ENCODE assay signal across 8 cellular contexts in genomic region chr5:154038241-154038603, GRCh38. TPM values are rescaled to one million over a fixed set of nuclear protein-coding genes. Genes with fewer than 3 reads are reported as not detected.
DNase-seq lines count a peak whose midpoint lies in the region; ATAC-seq and TF ChIP-seq lines count a peak whose summit lies in the region.

No MANE protein-coding gene starts in this region.

- peak in 2 of 3 donors; percentile 26 to 68 for DNase-seq in CD4-positive, CD25-positive, alpha-beta regulatory T cell
- DNase-seq in RWPE2 (ENCODE audit: low spot score) (no peak), chondrocyte (ENCODE audit: low spot score) (no peak), lower lobe of right lung (no peak), ureter (ENCODE audit: low spot score) (no peak)
- DNase-seq in stimulated activated naive B cell treated with anti-CD40 and anti-IgM and Interleukin-4, amounts not matched to agents 10 μg/mL and 1 μg/mL and 100 μg/mL, for 72 hours = no peak

- H3K27ac ChIP-seq in CD4-positive, CD25-positive, alpha-beta regulatory T cell (ENCODE audit: insufficient read depth, low read length, poor library complexity, severe bottlenecking) = peak overlapping the region; percentile 87
- peak overlapping the region; percentile 63 for H3K27ac ChIP-seq in RWPE2 (ENCODE audit: poor library complexity, severe bottlenecking)
- peak overlapping the region; percentile 89 for H3K27ac ChIP-seq in lower lobe of right lung

- H3K4me1 Mint-ChIP-seq in CD4-positive, CD25-positive, alpha-beta regulatory T cell = peaks cover 27 to 66% (median 56%) of the 10 kb centered on the region in 4 donors
- peaks cover 31% of the 10 kb centered on the region for H3K4me1 Mint-ChIP-seq in chondrocyte (ENCODE audit: low read depth)
- peaks cover 21 to 35% of the 10 kb centered on the region in 2 donors for H3K4me1 Mint-ChIP-seq in stimulated activated naive B cell treated with anti-CD40 and anti-IgM and Interleukin-4, amounts not matched to agents 10 μg/mL and 1 μg/mL and 100 μg/mL, for 72 hours

- H3K9me3 Mint-ChIP-seq in CD4-positive, CD25-positive, alpha-beta regulatory T cell = no peaks in the 10 kb centered on the region
- H3K9me3 Mint-ChIP-seq in chondrocyte (ENCODE audit: low read depth) = no peaks in the 10 kb centered on the region
- no peaks in the 10 kb centered on the region for H3K9me3 Mint-ChIP-seq in stimulated activated naive B cell treated with anti-CD40 and anti-IgM and Interleukin-4, amounts not matched to agents 10 μg/mL and 1 μg/mL and 100 μg/mL, for 72 hours

- peaks cover 14% of the 10 kb centered on the region for H3K36me3 Mint-ChIP-seq in CD4-positive, CD25-positive, alpha-beta regulatory T cell
- H3K36me3 Mint-ChIP-seq in chondrocyte (ENCODE audit: low read depth) = no peaks in the 10 kb centered on the region
- peaks cover 3 to 21% of the 10 kb centered on the region in 2 donors for H3K36me3 Mint-ChIP-seq in stimulated activated naive B cell treated with anti-CD40 and anti-IgM and Interleukin-4, amounts not matched to agents 10 μg/mL and 1 μg/mL and 100 μg/mL, for 72 hours

- peak overlapping the region; percentile 97 for H3K4me3 ChIP-seq in CD4-positive, CD25-positive, alpha-beta regulatory T cell (ENCODE audit: low read depth, low read length)
- H3K4me3 ChIP-seq in RWPE2 (ENCODE audit: severe bottlenecking) (peak overlapping the region; percentile 56), lower lobe of right lung (peak overlapping the region; percentile 81)

- intact Hi-C loops in lower lobe of right lung (cut with DNase I) = no loop called here

- no peaks in the 10 kb centered on the region for H3K27me3 Mint-ChIP-seq in CD4-positive, CD25-positive, alpha-beta regulatory T cell
- no peaks in the 10 kb centered on the region for H3K27me3 Mint-ChIP-seq in chondrocyte (ENCODE audit: low read depth)
- H3K27me3 Mint-ChIP-seq in stimulated activated naive B cell treated with anti-CD40 and anti-IgM and Interleukin-4, amounts not matched to agents 10 μg/mL and 1 μg/mL and 100 μg/mL, for 72 hours = no peaks in the 10 kb centered on the region

- TF ChIP-seq CTCF in RWPE2 (IDR thresholded peaks at IDR 0.05; ENCODE audit: poor library complexity, severe bottlenecking) (no peak), chondrocyte (IDR thresholded peaks at IDR 0.05) (no peak), lower lobe of right lung (IDR thresholded peaks at IDR 0.05) (no peak)

- H3K9me3 ChIP-seq in CD4-positive, CD25-positive, alpha-beta regulatory T cell (ENCODE audit: control insufficient read depth in 2 of 2, low read length in 2 of 2) = no peaks in the 10 kb centered on the region
- no peaks in the 10 kb centered on the region for H3K9me3 ChIP-seq in RWPE2 (ENCODE audit: severe bottlenecking)
- H3K9me3 ChIP-seq in lower lobe of right lung = no peaks in the 10 kb centered on the region

- peak overlapping the region; percentile 95 to 97 (median 96) for H3K4me3 Mint-ChIP-seq in CD4-positive, CD25-positive, alpha-beta regulatory T cell
- H3K4me3 Mint-ChIP-seq in chondrocyte (ENCODE audit: unreplicated experiment) = peak overlapping the region; percentile 93
- peak overlapping the region; percentile 95 to 97 for H3K4me3 Mint-ChIP-seq in stimulated activated naive B cell treated with anti-CD40 and anti-IgM and Interleukin-4, amounts not matched to agents 10 μg/mL and 1 μg/mL and 100 μg/mL, for 72 hours

- H3K27me3 ChIP-seq in CD4-positive, CD25-positive, alpha-beta regulatory T cell (ENCODE audit: control insufficient read depth, insufficient read depth, low read length) = no peaks in the 10 kb centered on the region
- H3K27me3 ChIP-seq in RWPE2 (ENCODE audit: insufficient read depth, poor library complexity, severe bottlenecking) (no peaks in the 10 kb centered on the region), lower lobe of right lung (ENCODE audit: low read depth) (no peaks in the 10 kb centered on the region)

- H3K4me1 ChIP-seq in CD4-positive, CD25-positive, alpha-beta regulatory T cell (ENCODE audit: control insufficient read depth, insufficient read depth, low read length, poor library complexity, severe bottlenecking) = peaks cover 30% of the 10 kb centered on the region
- H3K4me1 ChIP-seq in RWPE2 (ENCODE audit: insufficient read depth, poor library complexity, severe bottlenecking) = peaks cover 18% of the 10 kb centered on the region
- peaks cover 48% of the 10 kb centered on the region for H3K4me1 ChIP-seq in lower lobe of right lung

- peaks cover 2% of the 10 kb centered on the region for H3K36me3 ChIP-seq in CD4-positive, CD25-positive, alpha-beta regulatory T cell (ENCODE audit: control insufficient read depth, insufficient read depth, low read length)
- H3K36me3 ChIP-seq in RWPE2 (ENCODE audit: low read depth) = peaks cover 25% of the 10 kb centered on the region
- peaks cover under 1% of the 10 kb centered on the region for H3K36me3 ChIP-seq in lower lobe of right lung

- peak; percentile 17 to 18 for ATAC-seq in CD4-positive, CD25-positive, alpha-beta regulatory T cell (ENCODE audit: low read depth in 2 of 2)
- ATAC-seq in GM19025 (IDR thresholded peaks at IDR 0.05; ENCODE audit: low read depth, unreplicated experiment) (peak; percentile 30), HG03139 (IDR thresholded peaks at IDR 0.05; ENCODE audit: unreplicated experiment) (peak; percentile 41), RWPE2 (ENCODE audit: low read depth) (peak; percentile 25), lower lobe of right lung (peak; percentile 62 to 72)
- ATAC-seq in stimulated activated naive B cell treated with anti-CD40 and anti-IgM and Interleukin-4, amounts not matched to agents 10 μg/mL and 1 μg/mL and 100 μg/mL, for 72 hours (replicated peaks) = peak; percentile 71 to 72

- H3K27ac Mint-ChIP-seq in CD4-positive, CD25-positive, alpha-beta regulatory T cell = peak overlapping the region; percentile 96 to 99 (median 97)
- H3K27ac Mint-ChIP-seq in chondrocyte (ENCODE audit: unreplicated experiment) = peak overlapping the region; percentile 95
- H3K27ac Mint-ChIP-seq in stimulated activated naive B cell treated with anti-CD40 and anti-IgM and Interleukin-4, amounts not matched to agents 10 μg/mL and 1 μg/mL and 100 μg/mL, for 72 hours = peak overlapping the region; percentile 97

RNA-seq across cellular contexts. Expression of gene FAM114A2, which starts 0.5 kb away (rescaled TPM):
- total RNA-seq in CD4-positive, CD25-positive, alpha-beta regulatory T cell = 23.7 TPM
- 10 to 100 TPM; 19.1 to 26.6 (median 21.2) TPM for polyA plus RNA-seq in CD4-positive, CD25-positive, alpha-beta regulatory T cell
- 29.0 to 40.4 TPM (median 31.5 TPM) in 3 replicates for total RNA-seq in chondrocyte
- 39.6 TPM for total RNA-seq in lower lobe of right lung
- total RNA-seq in ureter = 40.8 TPM

RNA-seq across cellular contexts. Expression of gene MFAP3, which starts 0.5 kb away (rescaled TPM):
- 15.2 TPM for total RNA-seq in CD4-positive, CD25-positive, alpha-beta regulatory T cell
- polyA plus RNA-seq in CD4-positive, CD25-positive, alpha-beta regulatory T cell = 1 to 10 TPM; 3.4 to 6.4 (median 6.3) TPM
- 38.2 to 39.4 TPM (median 39.0 TPM) in 3 replicates for total RNA-seq in chondrocyte
- total RNA-seq in lower lobe of right lung = 31.1 TPM
- 39.6 TPM for total RNA-seq in ureter

Comparison
In these comparisons a context has a peak if more than half of its experiments do, and no peak if none do; other contexts are left out.
1. ATAC-seq: peak in every context shown above with its lines; median percentile 72 in stimulated activated naive B cell treated with anti-CD40 and anti-IgM and Interleukin-4, amounts not matched to agents 10 μg/mL and 1 μg/mL and 100 μg/mL, for 72 hours; 67 in lower lobe of right lung; 41 in HG03139; 30 in GM19025; 25 in RWPE2; 18 in CD4-positive, CD25-positive, alpha-beta regulatory T cell.
2. DNase-seq: peak in CD4-positive, CD25-positive, alpha-beta regulatory T cell (2 of 3); none in RWPE2 (single experiment), chondrocyte (single experiment), lower lobe of right lung (single experiment), stimulated activated naive B cell treated with anti-CD40 and anti-IgM and Interleukin-4, amounts not matched to agents 10 μg/mL and 1 μg/mL and 100 μg/mL, for 72 hours (single experiment) and ureter (single experiment).
3. Peak in every context shown above with its lines, with median percentiles within 50 percentile points of each other: H3K27ac ChIP-seq, H3K4me3 ChIP-seq, H3K27ac Mint-ChIP-seq and H3K4me3 Mint-ChIP-seq.